ENCODE assay signal across 9 cellular contexts in the genomic region with DNA sequence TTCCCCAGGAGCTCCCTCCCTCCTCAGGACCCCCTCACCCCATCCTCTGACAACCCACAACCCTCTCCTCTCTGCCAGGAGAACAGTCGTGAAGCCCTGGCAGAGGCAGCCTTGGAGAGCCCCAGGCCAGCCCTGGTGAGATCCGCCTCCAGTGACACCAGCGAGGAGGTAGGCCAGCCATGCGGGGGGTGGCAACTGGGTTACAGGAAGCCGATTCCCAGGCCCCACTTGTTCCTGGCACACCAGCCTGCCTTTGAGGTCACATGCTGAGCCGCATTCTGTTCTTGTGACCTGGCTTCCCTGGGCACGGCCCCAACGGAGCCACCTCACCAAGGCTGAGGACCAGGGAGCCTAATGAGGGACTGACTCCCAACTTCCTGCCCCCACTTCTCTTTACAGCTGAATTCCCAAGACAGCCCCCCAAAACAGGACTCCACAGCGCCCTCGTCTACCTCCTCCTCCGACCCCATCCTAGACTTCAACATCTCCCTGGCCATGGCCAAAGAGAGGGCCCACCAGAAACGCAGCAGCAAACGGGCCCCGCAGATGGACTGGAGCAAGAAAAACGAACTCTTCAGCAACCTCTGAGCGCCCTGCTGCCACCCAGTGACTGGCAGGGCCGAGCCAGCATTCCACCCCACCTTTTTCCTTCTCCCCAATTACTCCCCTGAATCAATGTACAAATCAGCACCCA.
A peak's percentile ranks its signal among the peaks of the same experiment; 100 is the strongest.
DNase-seq lines count a peak whose midpoint lies in the region; ATAC-seq, FAIRE-seq and TF ChIP-seq lines count a peak whose summit lies in the region.
"Had no signal": no experiment of that assay in that cellular context is flagged by ENCODE, and none has a peak within 500 bp of the region (broad histone marks: within the 10 kb centered on the region; RNA-seq: fewer than 3 reads in every experiment).

No MANE protein-coding gene starts in this region.

- H3K27ac ChIP-seq in C4-2B, result peak overlapping the region; percentile 66

- no peaks in the 10 kb centered on the region for H3K27me3 Mint-ChIP-seq in effector memory CD8-positive, alpha-beta T cell
- no peaks in the 10 kb centered on the region for H3K27me3 Mint-ChIP-seq in nephron progenitor cell (ENCODE audit: low read depth, poor library complexity)

- H3K4me1 Mint-ChIP-seq in effector memory CD8-positive, alpha-beta T cell (ENCODE audit: low read depth in 2 of 2), result peaks cover 44 to 47% of the 10 kb centered on the region in 2 donors
- H3K4me1 Mint-ChIP-seq in nephron progenitor cell, result peaks cover 39% of the 10 kb centered on the region

- no peak for ATAC-seq in effector memory CD8-positive, alpha-beta T cell (replicated peaks)

- H3K27ac Mint-ChIP-seq in effector memory CD8-positive, alpha-beta T cell, result peak overlapping the region; percentile 82 to 92
- peak overlapping the region; percentile 93 for H3K27ac Mint-ChIP-seq in nephron progenitor cell

- DNase-seq in RCC 7860 (ENCODE audit: low spot score) (peak; percentile 88), nephron progenitor cell (no peak), GM13976 (ENCODE audit: low spot score) (no peak), GDM1 (lab: John Stamatoyannopoulos, UW) (no peak), kidney glomerular epithelial cell (lab: John Stamatoyannopoulos, UW) (no peak)
- DNase-seq in effector memory CD8-positive, alpha-beta T cell, result no peak
- DNase-seq in stimulated activated CD4-positive, alpha-beta T cell treated with anti-CD3 and anti-CD28 coated beads, Interleukin-4, amount 100 ng/mL, for 4 hours, result no peak
- DNase-seq: activated CD8-positive, alpha-beta memory T cell treated with anti-CD3 and anti-CD28 coated beads, Interleukin-2, amount 50 U/mL, for 4 hours had no signal

- TF ChIP-seq CTCF in C4-2B (conservative IDR thresholded peaks at IDR 0.05) (no peak), nephron progenitor cell (IDR thresholded peaks at IDR 0.05) (no peak), GM13976 (IDR thresholded peaks at IDR 0.05; ENCODE audit: borderline replicate concordance, control extremely low read depth, extremely low read depth, insufficient read depth, missing control alignments) (no peak)

- peak; percentile 76 for FAIRE-seq in RCC 7860 (lab: Jason Lieb, UNC)

- in situ Hi-C loops in GM13976 (cut with MboI; ENCODE audit: low sequenced_read_pairs, unreplicated experiment), result no loop called here

- H3K9me3 Mint-ChIP-seq in effector memory CD8-positive, alpha-beta T cell, result no peaks in the 10 kb centered on the region
- H3K9me3 Mint-ChIP-seq in nephron progenitor cell, result no peaks in the 10 kb centered on the region

- H3K36me3 Mint-ChIP-seq in effector memory CD8-positive, alpha-beta T cell (ENCODE audit: insufficient read depth), result peaks cover 88% of the 10 kb centered on the region
- H3K36me3 Mint-ChIP-seq in nephron progenitor cell (ENCODE audit: low read depth), result peaks cover 35% of the 10 kb centered on the region

- no peak overlapping the region for H3K4me3 Mint-ChIP-seq in effector memory CD8-positive, alpha-beta T cell
- no peak overlapping the region for H3K4me3 Mint-ChIP-seq in nephron progenitor cell
